Comparison of ENCODE assay signal across 19 cellular contexts in genomic region chr11:110903830-110904229, GRCh38.
DNase-seq lines count a peak whose midpoint lies in the region; ATAC-seq and TF ChIP-seq lines count a peak whose summit lies in the region.
"Had no signal": no experiment of that assay in that cellular context is flagged by ENCODE, and none has a peak within 500 bp of the region (broad histone marks: within the 10 kb centered on the region; RNA-seq: fewer than 3 reads in every experiment).

No MANE protein-coding gene starts in this region.

- intact Hi-C loops in Right ventricle myocardium inferior (cut with DNase I) = no loop called here

- H3K4me1 Mint-ChIP-seq in nephron = peaks cover 46% of the 10 kb centered on the region

- peak overlapping the region in 2 of 3 experiments; percentile 13 to 49 for H3K27ac Mint-ChIP-seq in nephron
- H3K27ac Mint-ChIP-seq: activated CD4-positive, alpha-beta memory T cell treated with anti-CD3 and anti-CD28 coated beads for 36 hours; activated naive CD8-positive, alpha-beta T cell treated with anti-CD3 and anti-CD28 coated beads for 36 hours; CD14-positive monocyte; IgD-negative memory B cell; mesothelial cell of epicardium had no signal

- DNase-seq in NCI-H2081 (lab: John Stamatoyannopoulos, UW) (peak; percentile 8 to 24), NCI-H2081 treated with DMSO at 0.1 percent for 48 hours (lab: John Stamatoyannopoulos, UW) (no peak), NCI-H2171 treated with DMSO at 0.1 percent for 48 hours (lab: John Stamatoyannopoulos, UW) (peak; percentile 86), cardiac fibroblast (ENCODE audit: low read depth in 2 of 2) (peak; percentile 12 to 36), Right ventricle myocardium inferior (ENCODE audit: missing footprints) (no peak), NCI-H1048 (lab: John Stamatoyannopoulos, UW) (no peak), HuH-7 (ENCODE audit: low spot score) (no peak)
- DNase-seq: 8988T; activated CD4-positive, alpha-beta memory T cell treated with anti-CD3 and anti-CD28 coated beads for 36 hours; activated naive CD8-positive, alpha-beta T cell treated with anti-CD3 and anti-CD28 coated beads for 36 hours; activated T-cell treated with anti-CD3 and anti-CD28 coated beads, Interleukin-2, amount 50 U/mL, for 4 hours; DND-41; NCI-H1417; stimulated activated naive CD8-positive, alpha-beta T cell treated with anti-CD3 and anti-CD28 coated beads, Interleukin-15, Interleukin-2, amounts not matched to agents 100 U/mL and 50 U/mL, for 24 hours had no signal

- no peaks in the 10 kb centered on the region for H3K36me3 Mint-ChIP-seq in nephron (ENCODE audit: low read depth)
- H3K36me3 Mint-ChIP-seq: activated CD4-positive, alpha-beta memory T cell treated with anti-CD3 and anti-CD28 coated beads for 36 hours; IgD-negative memory B cell; mesothelial cell of epicardium had no signal

- TF ChIP-seq CTCF in cardiac fibroblast (IDR thresholded peaks at IDR 0.05; ENCODE audit: low read depth, low read length) (no peak), nephron (IDR thresholded peaks at IDR 0.05; ENCODE audit: unreplicated experiment in 3 of 3) (no peak)

- H3K4me3 ChIP-seq in cardiac fibroblast (replicated peaks in 1 of 2; ENCODE audit: low read depth in 2 of 2, low read length in 2 of 2) = no peak overlapping the region

- no peaks in the 10 kb centered on the region for H3K9me3 Mint-ChIP-seq in nephron
- H3K9me3 Mint-ChIP-seq: activated CD4-positive, alpha-beta memory T cell treated with anti-CD3 and anti-CD28 coated beads for 36 hours had no signal

- H3K27me3 Mint-ChIP-seq in nephron (ENCODE audit: low read depth) = no peaks in the 10 kb centered on the region
- H3K27me3 Mint-ChIP-seq: activated naive CD8-positive, alpha-beta T cell treated with anti-CD3 and anti-CD28 coated beads for 36 hours had no signal

- H3K4me3 Mint-ChIP-seq in nephron = no peak overlapping the region
- H3K4me3 Mint-ChIP-seq: activated CD4-positive, alpha-beta memory T cell treated with anti-CD3 and anti-CD28 coated beads for 36 hours; activated naive CD8-positive, alpha-beta T cell treated with anti-CD3 and anti-CD28 coated beads for 36 hours; activated T-cell treated with anti-CD3 and anti-CD28 coated beads, Interleukin-2, amount 50 U/mL, for 4 hours; CD14-positive monocyte; IgD-negative memory B cell; mesothelial cell of epicardium had no signal

- no peak for ATAC-seq in Right ventricle myocardium inferior
- ATAC-seq: activated T-cell treated with anti-CD3 and anti-CD28 coated beads, Interleukin-2, amount 50 U/mL, for 4 hours; Panc1; stimulated activated naive CD8-positive, alpha-beta T cell treated with anti-CD3 and anti-CD28 coated beads, Interleukin-15, Interleukin-2, amounts not matched to agents 100 U/mL and 50 U/mL, for 24 hours had no signal

Comparison
In these comparisons a context has a peak if more than half of its experiments do, and no peak if none do; other contexts are left out.
1. DNase-seq: peak in NCI-H2081 (2 of 2), NCI-H2171 treated with DMSO at 0.1 percent for 48 hours (single experiment) and cardiac fibroblast (2 of 2); none in NCI-H2081 treated with DMSO at 0.1 percent for 48 hours (single experiment), Right ventricle myocardium inferior (single experiment), NCI-H1048 (single experiment) and HuH-7 (single experiment).